ENCODE assay signal across 6 cellular contexts in genomic region chr17:18315498-18316360, GRCh38. TPM values are rescaled to one million over a fixed set of nuclear protein-coding genes. Genes with fewer than 3 reads are reported as not detected.
DNase-seq lines count a peak whose midpoint lies in the region; ATAC-seq and FAIRE-seq lines count a peak whose summit lies in the region.

No MANE protein-coding gene starts in this region.

- no peaks in the 10 kb centered on the region for H3K9me3 ChIP-seq in right cardiac atrium (ENCODE audit: control insufficient read depth, low read length)

- H3K4me3 ChIP-seq in right cardiac atrium (ENCODE audit: low read length) = peak overlapping the region; percentile 73

- FAIRE-seq in urothelium cell line (lab: Jason Lieb, UNC) = no peak

- CTCF ChIA-PET in T-cell (lab: Charles Lee) = no interaction called here

- no peaks in the 10 kb centered on the region for H3K27me3 ChIP-seq in right cardiac atrium (ENCODE audit: control insufficient read depth, insufficient read depth)

- H3K27ac ChIP-seq in right cardiac atrium (ENCODE audit: low read length) = peak overlapping the region; percentile 72

- ATAC-seq in GM21423 (IDR thresholded peaks at IDR 0.05; ENCODE audit: unreplicated experiment) = peak; percentile 10
- peak; percentile 18 to 28 (median 21) for ATAC-seq in T-cell (replicated peaks in 1 of 4)
- no peak for ATAC-seq in right cardiac atrium
- no peak for ATAC-seq in HG02610 (IDR thresholded peaks at IDR 0.05; ENCODE audit: unreplicated experiment)

- H3K27me3 Mint-ChIP-seq in T-cell = no peaks in the 10 kb centered on the region

- H3K36me3 Mint-ChIP-seq in T-cell = peaks cover 33% of the 10 kb centered on the region

- intact Hi-C loops in right cardiac atrium (cut with DNase I) = loop anchor here in 1 of 4 donors (10.0 kb wide), 1 partner anchor 101 kb away; no protein-coding TSS in a partner anchor

- H3K4me3 Mint-ChIP-seq in T-cell = peak overlapping the region; percentile 92 to 96 (median 93)

- POLR2A ChIA-PET in T-cell (lab: Charles Lee) = interaction anchor here in 1 of 2 donors (0.6 kb wide), 1 partner anchor 1661 kb away, joined by 4 read pairs; no protein-coding TSS in a partner anchor

- H3K27ac Mint-ChIP-seq in T-cell = peak overlapping the region; percentile 96 to 100

- peaks cover 0 to 4% (median 0%) of the 10 kb centered on the region in 3 donors for H3K9me3 Mint-ChIP-seq in T-cell

- WGBS in right cardiac atrium = 25% methylated on average over 37 of the region's 37 CpGs

- peaks cover 18% of the 10 kb centered on the region for H3K4me1 ChIP-seq in right cardiac atrium (ENCODE audit: control insufficient read depth, insufficient read depth, low read length)

- H3K4me1 Mint-ChIP-seq in T-cell = peaks cover 78 to 86% (median 86%) of the 10 kb centered on the region in 3 donors

- peak in 29 of 34 experiments; percentile 10 to 72 (median 51) for DNase-seq in T-cell
- DNase-seq in right cardiac atrium = no peak
- DNase-seq in urothelium cell line (ENCODE audit: low spot score) = peak; percentile 17
- no peak for DNase-seq in NCI-H2107 treated with DMSO at 0.1 percent for 48 hours (lab: John Stamatoyannopoulos, UW; ENCODE audit: unreplicated experiment)

RNA-seq across cellular contexts. Expression of gene SMCR8, which starts 0.6 kb away (rescaled TPM):
- 10 to 100 TPM; 38.7 to 46.4 (median 45.9) TPM for total RNA-seq in T-cell
- 10 to 100 TPM; 10.7 to 13.3 (median 11.7) TPM for total RNA-seq in right cardiac atrium
- 5.3 TPM for polyA plus RNA-seq in right cardiac atrium

RNA-seq across cellular contexts. Expression of gene TOP3A, which starts 0.9 kb away (rescaled TPM):
- total RNA-seq in T-cell (10 to 100 TPM; 34.0 to 60.4 (median 52.8) TPM), right cardiac atrium (10 to 100 TPM; 10.6 to 14.9 (median 12.7) TPM)
- 8.9 TPM for polyA plus RNA-seq in right cardiac atrium

RNA-seq across cellular contexts. Expression of gene SHMT1, which starts 47.6 kb away (rescaled TPM):
- total RNA-seq in T-cell (10 to 100 TPM in 3 of 5 donors, 1 to 10 TPM in 2; 8.3 to 14.7 (median 13.1) TPM), right cardiac atrium (1 to 10 TPM; 7.3 to 9.9 (median 8.7) TPM)
- 6.4 TPM for polyA plus RNA-seq in right cardiac atrium

RNA-seq across cellular contexts. Expression of gene MIEF2, which starts 55.3 kb away (rescaled TPM):
- total RNA-seq in T-cell = 10 to 100 TPM in 4 of 5 donors, 1 to 10 TPM in 1; 10.0 to 19.7 (median 17.6) TPM
- total RNA-seq in right cardiac atrium = 10 to 100 TPM; 17.6 to 20.7 (median 19.6) TPM
- polyA plus RNA-seq in right cardiac atrium = 13.1 TPM

RNA-seq across cellular contexts. Expression of gene FLII, which starts 57.2 kb away (rescaled TPM):
- total RNA-seq in T-cell = 100 to 1,000 TPM; 257 to 389 (median 319) TPM
- total RNA-seq in right cardiac atrium = 100 to 1,000 TPM; 176 to 217 (median 194) TPM
- polyA plus RNA-seq in right cardiac atrium = 166 TPM

Comparison
In these comparisons a context has a peak if more than half of its experiments do, and no peak if none do; other contexts are left out.
1. ATAC-seq: peak in GM21423 (single experiment) and T-cell (4 of 4); none in right cardiac atrium (0 of 2) and HG02610 (single experiment).
2. DNase-seq: peak in T-cell (29 of 34) and urothelium cell line (single experiment); none in right cardiac atrium (0 of 3) and NCI-H2107 treated with DMSO at 0.1 percent for 48 hours (single experiment).